Comparison of ENCODE assay signal across 1 cellular context in the genomic region with DNA sequence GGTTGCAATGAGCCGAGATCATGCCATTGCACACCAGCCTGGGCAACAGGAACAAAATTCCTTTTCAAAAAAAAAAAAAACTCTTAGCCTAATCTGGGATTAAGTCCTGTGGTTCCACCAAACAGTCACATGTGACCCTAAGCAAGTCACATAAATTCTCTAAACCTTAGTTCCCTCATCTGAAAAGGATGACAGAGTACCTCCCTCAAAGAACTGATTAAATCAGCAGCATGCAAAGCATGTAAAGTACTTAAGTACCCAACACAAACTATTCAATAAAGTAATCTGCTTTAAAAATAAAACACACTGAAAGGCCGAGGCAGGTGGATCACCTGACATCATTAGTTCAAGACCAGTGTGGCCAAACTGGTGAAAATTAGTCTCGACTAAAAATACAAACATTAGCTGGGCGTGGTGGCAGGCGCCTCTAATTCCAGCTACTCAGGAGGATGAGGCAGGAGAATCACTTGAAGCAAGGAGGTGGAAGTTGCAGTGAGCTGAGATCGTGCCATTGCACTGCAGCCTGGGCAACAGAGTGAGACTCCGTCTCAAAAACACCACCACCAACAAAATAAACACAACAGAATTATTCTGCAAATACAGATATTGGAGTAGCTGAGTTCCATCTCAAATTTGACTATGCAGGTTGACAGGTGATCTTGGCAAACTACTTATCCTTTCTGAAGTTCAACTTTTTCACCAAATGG.
TF ChIP-seq lines count a peak whose summit lies in the region.

No MANE protein-coding gene starts in this region.

TF ChIP-seq in A549, 52 proteins besides CTCF, POLR2A, EP300 and RAD21 (continued from another document):
- no peak for TF ChIP-seq NFE2L2 (conservative IDR thresholded peaks at IDR 0.05; ENCODE audit: low read length)
- TF ChIP-seq ZFP36 (IDR thresholded peaks at IDR 0.05; ENCODE audit: borderline replicate concordance, partially characterized antibody) = no peak
- TF ChIP-seq MYC (IDR thresholded peaks at IDR 0.05; ENCODE audit: borderline replicate concordance, low read length) = no peak
- TF ChIP-seq, protein P1, sequence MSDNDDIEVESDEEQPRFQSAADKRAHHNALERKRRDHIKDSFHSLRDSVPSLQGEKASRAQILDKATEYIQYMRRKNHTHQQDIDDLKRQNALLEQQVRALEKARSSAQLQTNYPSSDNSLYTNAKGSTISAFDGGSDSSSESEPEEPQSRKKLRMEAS (IDR thresholded peaks at IDR 0.05) = no peak
- TF ChIP-seq HOXB5 (CRISPR knock-in tag; IDR thresholded peaks at IDR 0.05) = no peak
- TF ChIP-seq, protein P2, sequence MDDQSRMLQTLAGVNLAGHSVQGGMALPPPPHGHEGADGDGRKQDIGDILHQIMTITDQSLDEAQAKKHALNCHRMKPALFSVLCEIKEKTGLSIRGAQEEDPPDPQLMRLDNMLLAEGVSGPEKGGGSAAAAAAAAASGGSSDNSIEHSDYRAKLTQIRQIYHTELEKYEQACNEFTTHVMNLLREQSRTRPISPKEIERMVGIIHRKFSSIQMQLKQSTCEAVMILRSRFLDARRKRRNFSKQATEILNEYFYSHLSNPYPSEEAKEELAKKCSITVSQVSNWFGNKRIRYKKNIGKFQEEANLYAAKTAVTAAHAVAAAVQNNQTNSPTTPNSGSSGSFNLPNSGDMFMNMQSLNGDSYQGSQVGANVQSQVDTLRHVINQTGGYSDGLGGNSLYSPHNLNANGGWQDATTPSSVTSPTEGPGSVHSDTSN (IDR thresholded peaks at IDR 0.05) = no peak
